ENCODE assay signal across 1 cellular context in genomic region chr14:74611672-74612345, GRCh38.
TF ChIP-seq lines count a peak whose summit lies in the region.

TSS of gene LTBP2 (minus strand) at chr14:74612237. CDS start at chr14:74611944, 293 bp downstream.

TF ChIP-seq in HepG2, 621 proteins besides CTCF, POLR2A, EP300 and RAD21 (continued from another document and continues in another):
- TF ChIP-seq, protein P1, sequence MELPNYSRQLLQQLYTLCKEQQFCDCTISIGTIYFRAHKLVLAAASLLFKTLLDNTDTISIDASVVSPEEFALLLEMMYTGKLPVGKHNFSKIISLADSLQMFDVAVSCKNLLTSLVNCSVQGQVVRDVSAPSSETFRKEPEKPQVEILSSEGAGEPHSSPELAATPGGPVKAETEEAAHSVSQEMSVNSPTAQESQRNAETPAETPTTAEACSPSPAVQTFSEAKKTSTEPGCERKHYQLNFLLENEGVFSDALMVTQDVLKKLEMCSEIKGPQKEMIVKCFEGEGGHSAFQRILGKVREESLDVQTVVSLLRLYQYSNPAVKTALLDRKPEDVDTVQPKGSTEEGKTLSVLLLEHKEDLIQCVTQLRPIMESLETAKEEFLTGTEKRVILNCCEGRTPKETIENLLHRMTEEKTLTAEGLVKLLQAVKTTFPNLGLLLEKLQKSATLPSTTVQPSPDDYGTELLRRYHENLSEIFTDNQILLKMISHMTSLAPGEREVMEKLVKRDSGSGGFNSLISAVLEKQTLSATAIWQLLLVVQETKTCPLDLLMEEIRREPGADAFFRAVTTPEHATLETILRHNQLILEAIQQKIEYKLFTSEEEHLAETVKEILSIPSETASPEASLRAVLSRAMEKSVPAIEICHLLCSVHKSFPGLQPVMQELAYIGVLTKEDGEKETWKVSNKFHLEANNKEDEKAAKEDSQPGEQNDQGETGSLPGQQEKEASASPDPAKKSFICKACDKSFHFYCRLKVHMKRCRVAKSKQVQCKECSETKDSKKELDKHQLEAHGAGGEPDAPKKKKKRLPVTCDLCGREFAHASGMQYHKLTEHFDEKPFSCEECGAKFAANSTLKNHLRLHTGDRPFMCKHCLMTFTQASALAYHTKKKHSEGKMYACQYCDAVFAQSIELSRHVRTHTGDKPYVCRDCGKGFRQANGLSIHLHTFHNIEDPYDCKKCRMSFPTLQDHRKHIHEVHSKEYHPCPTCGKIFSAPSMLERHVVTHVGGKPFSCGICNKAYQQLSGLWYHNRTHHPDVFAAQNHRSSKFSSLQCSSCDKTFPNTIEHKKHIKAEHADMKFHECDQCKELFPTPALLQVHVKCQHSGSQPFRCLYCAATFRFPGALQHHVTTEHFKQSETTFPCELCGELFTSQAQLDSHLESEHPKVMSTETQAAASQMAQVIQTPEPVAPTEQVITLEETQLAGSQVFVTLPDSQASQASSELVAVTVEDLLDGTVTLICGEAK (IDR thresholded peaks at IDR 0.05), result no peak
- TF ChIP-seq, protein P1 (CRISPR knock-in tag; IDR thresholded peaks at IDR 0.05), result no peak
- TF ChIP-seq ZNF546 (CRISPR knock-in tag; conservative IDR thresholded peaks at IDR 0.05), result no peak
- no peak for TF ChIP-seq ZC3H4 (CRISPR knock-in tag; IDR thresholded peaks at IDR 0.05; ENCODE audit: borderline replicate concordance)
- TF ChIP-seq HNF1B (CRISPR knock-in tag; IDR thresholded peaks at IDR 0.05), result no peak
- TF ChIP-seq ZSCAN22 (CRISPR knock-in tag; IDR thresholded peaks at IDR 0.05), result 0 out of 2 replicates have a peak, but pooled peaks have one; percentile 30
- no peak for TF ChIP-seq ZNF691 (CRISPR knock-in tag; IDR thresholded peaks at IDR 0.05; ENCODE audit: borderline replicate concordance, low read depth)
- no peak for TF ChIP-seq NR2F1 (CRISPR knock-in tag; IDR thresholded peaks at IDR 0.05)
- TF ChIP-seq KAT7 (CRISPR knock-in tag; IDR thresholded peaks at IDR 0.05; ENCODE audit: borderline replicate concordance), result no peak
- no peak for TF ChIP-seq NFYC (CRISPR knock-in tag; IDR thresholded peaks at IDR 0.05)
- TF ChIP-seq PHF5A (CRISPR knock-in tag; IDR thresholded peaks at IDR 0.05; ENCODE audit: low read depth, unreplicated experiment), result no peak
- no peak for TF ChIP-seq NFATC3 (CRISPR knock-in tag; IDR thresholded peaks at IDR 0.05)
- TF ChIP-seq MIER3 (CRISPR knock-in tag; IDR thresholded peaks at IDR 0.05; ENCODE audit: borderline replicate concordance), result no peak
- TF ChIP-seq ZBTB21 (CRISPR knock-in tag; IDR thresholded peaks at IDR 0.05), result no peak
- no peak for TF ChIP-seq ZNF232 (CRISPR knock-in tag; IDR thresholded peaks at IDR 0.05; ENCODE audit: borderline replicate concordance)
- TF ChIP-seq ZNF225 (CRISPR knock-in tag; IDR thresholded peaks at IDR 0.05), result peak; percentile 10; the same call in 1 of the 2 replicates
- no peak for TF ChIP-seq HCFC1 (IDR thresholded peaks at IDR 0.05; ENCODE audit: low read depth, low read length)
- no peak for TF ChIP-seq NRL (CRISPR knock-in tag; IDR thresholded peaks at IDR 0.05; ENCODE audit: borderline replicate concordance)
- no peak for TF ChIP-seq ZNF207 (IDR thresholded peaks at IDR 0.05; ENCODE audit: borderline replicate concordance)
- no peak for TF ChIP-seq FOXK2 (IDR thresholded peaks at IDR 0.05)
- no peak for TF ChIP-seq HHEX (CRISPR knock-in tag; IDR thresholded peaks at IDR 0.05)
- TF ChIP-seq ZFAT (CRISPR knock-in tag; conservative IDR thresholded peaks at IDR 0.05), result no peak
- TF ChIP-seq, protein P2, sequence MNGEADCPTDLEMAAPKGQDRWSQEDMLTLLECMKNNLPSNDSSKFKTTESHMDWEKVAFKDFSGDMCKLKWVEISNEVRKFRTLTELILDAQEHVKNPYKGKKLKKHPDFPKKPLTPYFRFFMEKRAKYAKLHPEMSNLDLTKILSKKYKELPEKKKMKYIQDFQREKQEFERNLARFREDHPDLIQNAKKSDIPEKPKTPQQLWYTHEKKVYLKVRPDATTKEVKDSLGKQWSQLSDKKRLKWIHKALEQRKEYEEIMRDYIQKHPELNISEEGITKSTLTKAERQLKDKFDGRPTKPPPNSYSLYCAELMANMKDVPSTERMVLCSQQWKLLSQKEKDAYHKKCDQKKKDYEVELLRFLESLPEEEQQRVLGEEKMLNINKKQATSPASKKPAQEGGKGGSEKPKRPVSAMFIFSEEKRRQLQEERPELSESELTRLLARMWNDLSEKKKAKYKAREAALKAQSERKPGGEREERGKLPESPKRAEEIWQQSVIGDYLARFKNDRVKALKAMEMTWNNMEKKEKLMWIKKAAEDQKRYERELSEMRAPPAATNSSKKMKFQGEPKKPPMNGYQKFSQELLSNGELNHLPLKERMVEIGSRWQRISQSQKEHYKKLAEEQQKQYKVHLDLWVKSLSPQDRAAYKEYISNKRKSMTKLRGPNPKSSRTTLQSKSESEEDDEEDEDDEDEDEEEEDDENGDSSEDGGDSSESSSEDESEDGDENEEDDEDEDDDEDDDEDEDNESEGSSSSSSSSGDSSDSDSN (CRISPR knock-in tag; IDR thresholded peaks at IDR 0.05), result no peak
- peak; percentile 26; the same call in 1 of the 2 replicates for TF ChIP-seq TOPORS (CRISPR knock-in tag; IDR thresholded peaks at IDR 0.05)
- TF ChIP-seq ZSCAN20 (CRISPR knock-in tag; IDR thresholded peaks at IDR 0.05; ENCODE audit: borderline replicate concordance), result no peak; the same call in 1 of the 2 replicates
- peak; percentile 49; the same call in 1 of the 2 replicates for TF ChIP-seq ZNF703 (CRISPR knock-in tag; IDR thresholded peaks at IDR 0.05; ENCODE audit: borderline replicate concordance)
- TF ChIP-seq, protein P3, sequence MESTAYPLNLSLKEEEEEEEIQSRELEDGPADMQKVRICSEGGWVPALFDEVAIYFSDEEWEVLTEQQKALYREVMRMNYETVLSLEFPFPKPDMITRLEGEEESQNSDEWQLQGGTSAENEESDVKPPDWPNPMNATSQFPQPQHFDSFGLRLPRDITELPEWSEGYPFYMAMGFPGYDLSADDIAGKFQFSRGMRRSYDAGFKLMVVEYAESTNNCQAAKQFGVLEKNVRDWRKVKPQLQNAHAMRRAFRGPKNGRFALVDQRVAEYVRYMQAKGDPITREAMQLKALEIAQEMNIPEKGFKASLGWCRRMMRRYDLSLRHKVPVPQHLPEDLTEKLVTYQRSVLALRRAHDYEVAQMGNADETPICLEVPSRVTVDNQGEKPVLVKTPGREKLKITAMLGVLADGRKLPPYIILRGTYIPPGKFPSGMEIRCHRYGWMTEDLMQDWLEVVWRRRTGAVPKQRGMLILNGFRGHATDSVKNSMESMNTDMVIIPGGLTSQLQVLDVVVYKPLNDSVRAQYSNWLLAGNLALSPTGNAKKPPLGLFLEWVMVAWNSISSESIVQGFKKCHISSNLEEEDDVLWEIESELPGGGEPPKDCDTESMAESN (CRISPR knock-in tag; conservative IDR thresholded peaks at IDR 0.05), result no peak
- no peak for TF ChIP-seq YEATS2 (CRISPR knock-in tag; IDR thresholded peaks at IDR 0.05; ENCODE audit: borderline replicate concordance)
- TF ChIP-seq, protein P4, sequence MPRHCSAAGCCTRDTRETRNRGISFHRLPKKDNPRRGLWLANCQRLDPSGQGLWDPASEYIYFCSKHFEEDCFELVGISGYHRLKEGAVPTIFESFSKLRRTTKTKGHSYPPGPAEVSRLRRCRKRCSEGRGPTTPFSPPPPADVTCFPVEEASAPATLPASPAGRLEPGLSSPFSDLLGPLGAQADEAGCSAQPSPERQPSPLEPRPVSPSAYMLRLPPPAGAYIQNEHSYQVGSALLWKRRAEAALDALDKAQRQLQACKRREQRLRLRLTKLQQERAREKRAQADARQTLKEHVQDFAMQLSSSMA (CRISPR knock-in tag; IDR thresholded peaks at IDR 0.05), result no peak
- no peak for TF ChIP-seq REL (CRISPR knock-in tag; conservative IDR thresholded peaks at IDR 0.05)
- no peak for TF ChIP-seq POGZ (CRISPR knock-in tag; IDR thresholded peaks at IDR 0.05)
- TF ChIP-seq CAMTA2 (CRISPR knock-in tag; IDR thresholded peaks at IDR 0.05; ENCODE audit: borderline replicate concordance), result no peak
- TF ChIP-seq ATRX (CRISPR knock-in tag; IDR thresholded peaks at IDR 0.05; ENCODE audit: borderline replicate concordance), result no peak
- TF ChIP-seq ELK4 (CRISPR knock-in tag; IDR thresholded peaks at IDR 0.05; ENCODE audit: borderline replicate concordance), result no peak
- no peak for TF ChIP-seq HMG20A (CRISPR knock-in tag; IDR thresholded peaks at IDR 0.05; ENCODE audit: borderline replicate concordance)
- TF ChIP-seq CREB1 (IDR thresholded peaks at IDR 0.05), result no peak
- no peak for TF ChIP-seq CREB1 (CRISPR knock-in tag; IDR thresholded peaks at IDR 0.05)
- no peak for TF ChIP-seq RFX1 (IDR thresholded peaks at IDR 0.05)
